11 cellular contexts compared by ENCODE assay signal in the genomic region with DNA sequence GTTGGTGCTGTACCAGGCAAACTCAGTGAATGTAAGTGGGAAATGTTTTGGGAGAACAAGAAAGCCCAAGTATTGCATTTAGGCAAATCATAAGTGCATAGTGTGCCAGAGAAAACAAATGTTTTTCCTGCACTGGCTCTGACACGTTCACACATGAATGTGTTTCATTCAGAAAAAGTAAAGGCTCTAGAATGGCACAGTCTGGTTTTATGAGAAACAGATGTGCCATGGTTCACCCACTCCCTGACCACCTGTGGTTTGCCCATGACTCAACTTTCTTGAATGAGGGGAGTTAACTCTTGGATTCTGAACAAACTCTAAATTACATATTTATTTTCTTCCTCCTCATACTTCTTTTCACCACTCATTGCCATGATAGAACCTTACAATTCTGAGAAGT.
DNase-seq lines count a peak whose midpoint lies in the region; ATAC-seq, FAIRE-seq and TF ChIP-seq lines count a peak whose summit lies in the region.
"Had no signal": no experiment of that assay in that cellular context is flagged by ENCODE, and none has a peak within 500 bp of the region (broad histone marks: within the 10 kb centered on the region; RNA-seq: fewer than 3 reads in every experiment).

No MANE protein-coding gene starts in this region.

- H3K36me3 ChIP-seq in bronchial epithelial cell (ENCODE audit: control insufficient read depth, insufficient read depth, low read length) (no peaks in the 10 kb centered on the region), HAP-1 (replicated peaks) (no peaks in the 10 kb centered on the region), Peyer's patch (no peaks in the 10 kb centered on the region)

- TF ChIP-seq CTCF in bronchial epithelial cell (IDR thresholded peaks at IDR 0.05; ENCODE audit: insufficient read depth, low read length, severe bottlenecking) (no peak), Peyer's patch (IDR thresholded peaks at IDR 0.05) (no peak)

- H3K9me3 ChIP-seq in HAP-1 (no peaks in the 10 kb centered on the region), Peyer's patch (no peaks in the 10 kb centered on the region)
- H3K9me3 ChIP-seq: Caco-2 had no signal

- no peak for DNase-seq in activated naive CD4-positive, alpha-beta T cell treated with anti-CD3 and anti-CD28 coated beads, Interleukin-2, amount 50 U/mL, for 72 hours (ENCODE audit: low spot score in 2 of 2)
- DNase-seq in activated naive CD4-positive, alpha-beta T cell (lab: John Stamatoyannopoulos, UW), result no peak
- DNase-seq in HT1080 (ENCODE audit: low read depth) (peak; percentile 93), bronchial epithelial cell (ENCODE audit: low read depth) (peak; percentile 93), stromal cell of bone marrow (ENCODE audit: low read depth) (peak; percentile 92), HAP-1 (ENCODE audit: low spot score in 2 of 2) (no peak), Peyer's patch (no peak), DMS79 (lab: John Stamatoyannopoulos, UW) (no peak)
- DNase-seq: activated naive CD4-positive, alpha-beta T cell treated with anti-CD3 and anti-CD28 coated beads, Interleukin-2, amount 10 ng/mL, durations not matched to agents 7 days and 5 days; Caco-2 had no signal

- TF ChIP-seq POLR2A in Peyer's patch (IDR thresholded peaks at IDR 0.05), result no peak

- peak; percentile 56 to 67 for ATAC-seq in activated naive CD4-positive, alpha-beta T cell treated with anti-CD3 and anti-CD28 coated beads, Interleukin-2, amount 50 U/mL, for 72 hours
- ATAC-seq: Panc1 had no signal

- H3K4me1 ChIP-seq in HAP-1 (no peaks in the 10 kb centered on the region), Peyer's patch (no peaks in the 10 kb centered on the region)
- H3K4me1 ChIP-seq: Caco-2 had no signal

- in situ Hi-C loops in HAP-1 (cut with MboI; ENCODE audit: low sequenced_read_pairs), result no loop called here

- no peaks in the 10 kb centered on the region for H3K36me3 Mint-ChIP-seq in activated naive CD4-positive, alpha-beta T cell treated with anti-CD3 and anti-CD28 coated beads, Interleukin-2, amount 50 U/mL, for 72 hours

- H3K27ac Mint-ChIP-seq in activated naive CD4-positive, alpha-beta T cell treated with anti-CD3 and anti-CD28 coated beads, Interleukin-2, amount 50 U/mL, for 72 hours, result no peak overlapping the region
- H3K27ac Mint-ChIP-seq: activated naive CD4-positive, alpha-beta T cell treated with anti-CD3 and anti-CD28 coated beads, Interleukin-2, amount 10 ng/mL, durations not matched to agents 7 days and 5 days had no signal

- H3K27ac ChIP-seq in Peyer's patch, result no peak overlapping the region

- FAIRE-seq in bronchial epithelial cell (lab: Jason Lieb, UNC), result no peak

- H3K9me3 Mint-ChIP-seq in activated naive CD4-positive, alpha-beta T cell treated with anti-CD3 and anti-CD28 coated beads, Interleukin-2, amount 50 U/mL, for 72 hours, result no peaks in the 10 kb centered on the region
- H3K9me3 Mint-ChIP-seq: activated naive CD4-positive, alpha-beta T cell treated with anti-CD3 and anti-CD28 coated beads, Interleukin-2, amount 10 ng/mL, durations not matched to agents 7 days and 5 days had no signal

- H3K27me3 ChIP-seq in bronchial epithelial cell (ENCODE audit: control insufficient read depth, insufficient read depth, low read length) (no peaks in the 10 kb centered on the region), HAP-1 (ENCODE audit: low read depth) (no peaks in the 10 kb centered on the region), Peyer's patch (no peaks in the 10 kb centered on the region)

- H3K4me3 ChIP-seq in bronchial epithelial cell (ENCODE audit: low read depth, low read length) (no peak overlapping the region), HAP-1 (no peak overlapping the region), Peyer's patch (no peak overlapping the region)

Comparison
In these comparisons a context has a peak if more than half of its experiments do, and no peak if none do; other contexts are left out.
1. DNase-seq: peak in HT1080 (single experiment), bronchial epithelial cell (single experiment) and stromal cell of bone marrow (single experiment); none in activated naive CD4-positive, alpha-beta T cell treated with anti-CD3 and anti-CD28 coated beads, Interleukin-2, amount 50 U/mL, for 72 hours (0 of 2), activated naive CD4-positive, alpha-beta T cell (0 of 4), HAP-1 (0 of 2), Peyer's patch (0 of 3) and DMS79 (single experiment).